In the genomic region with DNA sequence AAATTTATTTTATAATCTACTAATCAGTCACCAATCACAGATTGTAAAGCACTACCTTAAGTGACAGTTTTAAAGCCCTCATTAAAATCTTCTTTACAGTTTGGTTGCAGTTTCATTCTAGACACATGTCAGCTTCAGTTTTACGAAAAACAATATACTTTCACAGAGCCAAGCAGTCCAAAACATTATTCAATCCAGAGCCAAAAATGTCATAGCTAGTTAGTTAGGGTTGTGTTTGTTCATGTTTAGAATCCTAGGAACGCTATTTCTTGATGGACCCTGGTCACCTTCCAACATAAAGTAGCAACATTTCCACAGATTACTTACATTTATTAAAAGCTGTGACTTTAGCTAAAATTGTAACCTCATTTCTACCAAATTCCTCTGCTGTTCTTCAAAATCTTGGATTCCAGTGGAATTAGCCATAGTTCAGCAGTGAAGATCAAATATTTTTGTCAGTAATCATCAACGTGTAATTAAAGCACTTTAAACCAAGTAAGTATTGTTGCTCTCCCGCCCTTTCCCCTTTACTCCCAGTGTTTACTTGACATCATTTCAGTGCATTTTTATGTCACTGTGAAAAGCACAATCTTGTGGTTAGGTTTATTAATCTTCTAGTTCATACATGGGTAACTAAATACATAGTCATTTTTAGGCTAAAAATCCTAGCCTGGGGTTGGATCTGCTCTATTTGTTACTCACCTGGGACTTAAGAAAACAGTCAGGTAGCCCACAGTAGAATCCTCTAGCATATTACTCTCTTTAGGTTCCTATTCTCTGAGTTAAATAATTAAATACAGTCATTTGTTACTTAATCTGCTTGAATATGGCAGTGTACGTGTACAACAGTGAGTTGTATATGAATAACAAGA, we compare ENCODE assay signal across 11 cellular contexts.
DNase-seq lines count a peak whose midpoint lies in the region; ATAC-seq and TF ChIP-seq lines count a peak whose summit lies in the region.
"Had no signal": no experiment of that assay in that cellular context is flagged by ENCODE, and none has a peak within 500 bp of the region (broad histone marks: within the 10 kb centered on the region; RNA-seq: fewer than 3 reads in every experiment).

No MANE protein-coding gene starts in this region.

- H3K36me3 ChIP-seq in mammary epithelial cell (ENCODE audit: insufficient read depth, low read length) (peaks cover 5% of the 10 kb centered on the region), lung (ENCODE audit: control insufficient read depth in 2 of 2, insufficient read depth in 2 of 2, low read length in 2 of 2) (peaks cover 0 to 1% of the 10 kb centered on the region in 2 donors)

- no TSS peak for BruUV-seq in mammary epithelial cell (replicated peaks; lab: Mats Ljungman, UMichigan)

- no peak overlapping the region for H2AFZ ChIP-seq in mammary epithelial cell (ENCODE audit: low read depth, low read length)

- H3K79me2 ChIP-seq in mammary epithelial cell (ENCODE audit: insufficient read depth, low read length): peaks cover 91% of the 10 kb centered on the region

- H3K27me3 ChIP-seq in mammary epithelial cell (ENCODE audit: insufficient read depth, low read length): no peaks in the 10 kb centered on the region
- H3K27me3 ChIP-seq in lung (ENCODE audit: control insufficient read depth, insufficient read depth): no peaks in the 10 kb centered on the region

- H3K4me3 ChIP-seq in mammary epithelial cell (replicated peaks in 1 of 3; ENCODE audit: insufficient read depth in 1 of 3, low read depth in 2 of 3, low read length in 3 of 3) (peak overlapping the region in 1 of 3 experiments; percentile 20), lung (no peak overlapping the region)

- CTCF ChIA-PET in mammary epithelial cell (lab: Charles Lee; ENCODE audit: low non-redundant PET): no interaction called here

- in situ Hi-C loops in mammary epithelial cell (cut with MboI; ENCODE audit: low sequenced_read_pairs in 2 of 2): no loop called here

- no peaks in the 10 kb centered on the region for H4K20me1 ChIP-seq in mammary epithelial cell (ENCODE audit: insufficient read depth, low read length)

- dilution Hi-C loops in mammary epithelial cell (cut with HindIII; ENCODE audit: low sequenced_read_pairs): no loop called here

- H3K9ac ChIP-seq in mammary epithelial cell (ENCODE audit: insufficient read depth, low read length): peak overlapping the region; percentile 15

- TF ChIP-seq CTCF in mammary epithelial cell (conservative IDR thresholded peaks at IDR 0.05 in 1 of 2, IDR thresholded peaks at IDR 0.05 in 1 of 2; ENCODE audit: extremely low read depth in 1 of 2, insufficient read depth in 1 of 2, low read depth in 1 of 2, low read length in 2 of 2) (no peak), lung (IDR thresholded peaks at IDR 0.05; ENCODE audit: control extremely low read depth, extremely low read depth) (no peak)

- DNase-seq in AG20443 (ENCODE audit: low spot score) (peak; percentile 67), HT1080 (ENCODE audit: low read depth) (peak; percentile 45), mammary epithelial cell (peak; percentile 63), lung (ENCODE audit: low spot score) (no peak), islet precursor cell (no peak), Kasumi-1 (lab: John Stamatoyannopoulos, UW) (no peak)
- DNase-seq: Caco-2; NCI-H82; stimulated activated CD4-positive, alpha-beta T cell treated with anti-CD3 and anti-CD28 coated beads, Interleukin-2, amount 100 ng/mL, for 24 hours had no signal

- peak; percentile 14 for ATAC-seq in lung (ENCODE audit: insufficient read depth, low FRiP score)
- no peak for ATAC-seq in esophagus mucosa
- no peak for ATAC-seq in GM19397 (IDR thresholded peaks at IDR 0.05; ENCODE audit: unreplicated experiment)

- intact Hi-C loops in mammary epithelial cell (cut with micrococcal nuclease): no loop called here

- 21% methylated on average over 5 of the region's 5 CpGs for WGBS in mammary epithelial cell (ENCODE audit: low coverage, missing lambda C conversion rate)
- WGBS in lung, 2 donors: 60 to 74% methylated on average over 5 of the region's 5 CpGs

- peak overlapping the region; percentile 52 for H3K27ac ChIP-seq in mammary epithelial cell (ENCODE audit: insufficient read depth, low read depth, low read length)
- no peak overlapping the region for H3K27ac ChIP-seq in lung (ENCODE audit: low read depth in 1 of 2, low read length in 1 of 2)

- H3K4me2 ChIP-seq in mammary epithelial cell (ENCODE audit: insufficient read depth, low read depth, low read length): peak overlapping the region; percentile 77

- H3K9me3 ChIP-seq in mammary epithelial cell (replicated peaks; ENCODE audit: insufficient read depth, low read length) (no peaks in the 10 kb centered on the region), lung (ENCODE audit: control insufficient read depth in 2 of 2, insufficient read depth in 1 of 2, low read length in 1 of 2) (no peaks in the 10 kb centered on the region)
- H3K9me3 ChIP-seq: Caco-2 had no signal

- H3K4me1 ChIP-seq in mammary epithelial cell (ENCODE audit: insufficient read depth, low read length) (peaks cover 29% of the 10 kb centered on the region), lung (ENCODE audit: control insufficient read depth in 2 of 2, insufficient read depth in 2 of 2, low read length in 2 of 2) (peaks cover 0 to 13% of the 10 kb centered on the region in 2 donors)

Comparison
In these comparisons a context has a peak if more than half of its experiments do, and no peak if none do; other contexts are left out.
1. DNase-seq: peak in AG20443 (single experiment), HT1080 (single experiment) and mammary epithelial cell (single experiment); none in lung (single experiment), islet precursor cell (single experiment) and Kasumi-1 (0 of 2).